20 cellular contexts compared by ENCODE assay signal in the genomic region with DNA sequence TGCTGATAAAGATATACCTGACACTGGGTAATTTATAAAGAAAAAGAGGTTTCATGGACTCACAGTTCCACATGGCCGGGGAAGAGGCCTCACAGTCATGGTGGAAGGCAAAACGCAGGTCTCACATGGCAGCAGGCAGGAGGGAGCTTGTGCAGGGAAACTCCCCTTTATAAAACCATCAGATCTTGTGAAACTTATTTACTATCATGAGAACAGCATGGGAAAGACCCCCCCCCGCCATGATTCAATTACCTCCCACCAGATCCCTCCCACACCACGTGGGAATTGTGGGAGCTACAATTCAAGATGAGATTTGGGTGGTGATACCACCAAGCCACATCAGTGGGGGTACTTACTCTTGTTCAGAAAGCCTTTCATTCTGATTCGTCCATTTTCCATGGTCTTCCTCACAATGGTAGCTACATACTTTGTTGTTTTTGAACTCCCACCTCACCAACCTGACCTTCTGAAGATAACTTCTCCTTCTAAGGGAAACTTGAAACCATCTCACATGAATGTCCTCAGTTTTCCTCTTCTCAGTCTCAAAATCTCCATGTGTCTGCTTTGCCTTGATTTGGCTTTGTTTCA.
A peak's percentile ranks its signal among the peaks of the same experiment; 100 is the strongest.
DNase-seq lines count a peak whose midpoint lies in the region; ATAC-seq and TF ChIP-seq lines count a peak whose summit lies in the region.
"Had no signal": no experiment of that assay in that cellular context is flagged by ENCODE, and none has a peak within 500 bp of the region (broad histone marks: within the 10 kb centered on the region; RNA-seq: fewer than 3 reads in every experiment).

No MANE protein-coding gene starts in this region.

- TF ChIP-seq CTCF in HEK293 (tag by site-specific recombination; IDR thresholded peaks at IDR 0.05) (no peak), left ventricle myocardium inferior (IDR thresholded peaks at IDR 0.05; ENCODE audit: borderline replicate concordance) (no peak)

- H3K27ac Mint-ChIP-seq in activated T-helper 1 cell treated with anti-CD3 and anti-CD28 coated beads, Interleukin-12 subunit alpha, Interleukin-12 subunit beta, Interleukin-2, Interleukin-4 antibody, amounts not matched to agents 30 ng/mL and 10 ng/mL and 1 ng/mL, durations not matched to agents 14 hours and 24 hours and 36 hours = peak overlapping the region; percentile 47
- H3K27ac Mint-ChIP-seq: GM23338 had no signal

- CTCF ChIA-PET in HEK293 (lab: Yijun Ruan, JAX) = interaction anchor here (0.5 kb wide), 1 partner anchor 23 kb away, joined by 3 read pairs; no protein-coding TSS in a partner anchor

- no peak overlapping the region for H3K27ac ChIP-seq in HEK293 (ENCODE audit: extremely low read depth, low read depth, low read length)
- no peak overlapping the region for H3K27ac ChIP-seq in left ventricle myocardium inferior (replicated peaks)
- H3K27ac ChIP-seq: KMS-11, PC-9 had no signal

- H3K4me3 ChIP-seq in HEK293 (ENCODE audit: low read depth, low read length) = no peak overlapping the region
- no peak overlapping the region for H3K4me3 ChIP-seq in left ventricle myocardium inferior
- H3K4me3 ChIP-seq: GM23338, PC-9 had no signal

- no peak for ATAC-seq in GM18907 (IDR thresholded peaks at IDR 0.05; ENCODE audit: unreplicated experiment)
- ATAC-seq: GM23338 had no signal

- H3K4me1 ChIP-seq in HEK293 (ENCODE audit: control insufficient read depth, insufficient read depth, low read length) (no peaks in the 10 kb centered on the region), left ventricle myocardium inferior (no peaks in the 10 kb centered on the region)

- H3K9me3 Mint-ChIP-seq in activated T-helper 1 cell treated with anti-CD3 and anti-CD28 coated beads, Interleukin-12 subunit alpha, Interleukin-12 subunit beta, Interleukin-2, Interleukin-4 antibody, amounts not matched to agents 30 ng/mL and 10 ng/mL and 1 ng/mL, durations not matched to agents 14 hours and 24 hours and 36 hours = peaks cover 25% of the 10 kb centered on the region

- H3K9me3 ChIP-seq in HEK293 (ENCODE audit: control insufficient read depth, insufficient read depth, low read depth, low read length) = no peaks in the 10 kb centered on the region
- H3K9me3 ChIP-seq in left ventricle myocardium inferior (replicated peaks) = peaks cover 15% of the 10 kb centered on the region

- DNase-seq in activated T-cell treated with anti-CD3 and anti-CD28 coated beads for 24 hours (ENCODE audit: low read depth) (peak; percentile 20), left ventricle myocardium inferior (no peak)
- DNase-seq in activated T-cell treated with anti-CD3 and anti-CD28 coated beads, Interleukin-2, amount 50 U/mL, for 1 hour = no peak
- DNase-seq in activated T-helper 1 cell treated with anti-CD3 and anti-CD28 coated beads, Interleukin-12 subunit alpha, Interleukin-12 subunit beta, Interleukin-2, Interleukin-4 antibody, amounts not matched to agents 30 ng/mL and 10 ng/mL and 1 ng/mL, durations not matched to agents 14 hours and 24 hours and 36 hours (ENCODE audit: low spot score) = no peak
- DNase-seq in stimulated activated CD8-positive, alpha-beta memory T cell treated with anti-CD3 and anti-CD28 coated beads, Interleukin-15, amount 100 ng/mL, for 48 hours (ENCODE audit: low read depth in 2 of 2) = peak; percentile 32 to 40
- DNase-seq: ACHN, AML-193, DMS 273 treated with DMSO at 0.1 percent for 48 hours, GDM1, NCI-H1048, NCI-H1436 treated with DMSO at 0.1 percent for 48 hours, NCI-H2081, NCI-H510A, NCI-H82, PC-9 had no signal

- H3K27me3 ChIP-seq in left ventricle myocardium inferior (ENCODE audit: low read depth) = no peaks in the 10 kb centered on the region

- intact Hi-C loops in activated T-helper 1 cell treated with anti-CD3 and anti-CD28 coated beads, Interleukin-12 subunit alpha, Interleukin-12 subunit beta, Interleukin-2, Interleukin-4 antibody, amounts not matched to agents 30 ng/mL and 10 ng/mL and 1 ng/mL, durations not matched to agents 14 hours and 24 hours and 36 hours (cut with micrococcal nuclease) = loop anchor here (1.0 to 5.0 kb wide), 3 partner anchors 18 to 78 kb away; no protein-coding TSS in a partner anchor
- intact Hi-C loops in left ventricle myocardium inferior (cut with micrococcal nuclease) = no loop called here

- H3K36me3 ChIP-seq in HEK293 (ENCODE audit: control insufficient read depth in 2 of 2, insufficient read depth in 1 of 2, low read length in 2 of 2) = no peaks in the 10 kb centered on the region
- H3K36me3 ChIP-seq in left ventricle myocardium inferior = no peaks in the 10 kb centered on the region

- peaks cover 17% of the 10 kb centered on the region for H3K4me1 Mint-ChIP-seq in activated T-helper 1 cell treated with anti-CD3 and anti-CD28 coated beads, Interleukin-12 subunit alpha, Interleukin-12 subunit beta, Interleukin-2, Interleukin-4 antibody, amounts not matched to agents 30 ng/mL and 10 ng/mL and 1 ng/mL, durations not matched to agents 14 hours and 24 hours and 36 hours (ENCODE audit: low read depth)
- H3K4me1 Mint-ChIP-seq: GM23338 had no signal

- POLR2A ChIA-PET in HEK293 (lab: Yijun Ruan, JAX) = no interaction called here

- no peak overlapping the region for H3K4me3 Mint-ChIP-seq in activated T-helper 1 cell treated with anti-CD3 and anti-CD28 coated beads, Interleukin-12 subunit alpha, Interleukin-12 subunit beta, Interleukin-2, Interleukin-4 antibody, amounts not matched to agents 30 ng/mL and 10 ng/mL and 1 ng/mL, durations not matched to agents 14 hours and 24 hours and 36 hours
- H3K4me3 Mint-ChIP-seq: CD14-positive monocyte, GM23338 had no signal

- H3K27me3 Mint-ChIP-seq in activated T-helper 1 cell treated with anti-CD3 and anti-CD28 coated beads, Interleukin-12 subunit alpha, Interleukin-12 subunit beta, Interleukin-2, Interleukin-4 antibody, amounts not matched to agents 30 ng/mL and 10 ng/mL and 1 ng/mL, durations not matched to agents 14 hours and 24 hours and 36 hours (ENCODE audit: insufficient read depth) = no peaks in the 10 kb centered on the region

- peaks cover 5% of the 10 kb centered on the region for H3K36me3 Mint-ChIP-seq in activated T-helper 1 cell treated with anti-CD3 and anti-CD28 coated beads, Interleukin-12 subunit alpha, Interleukin-12 subunit beta, Interleukin-2, Interleukin-4 antibody, amounts not matched to agents 30 ng/mL and 10 ng/mL and 1 ng/mL, durations not matched to agents 14 hours and 24 hours and 36 hours (ENCODE audit: low read depth)

TF ChIP-seq in HEK293, 187 proteins besides CTCF, POLR2A, EP300 and RAD21:
- TF ChIP-seq ZNF658 (tag by site-specific recombination; IDR thresholded peaks at IDR 0.05) (no peak), ZNF157 (tag by site-specific recombination; IDR thresholded peaks at IDR 0.05) (no peak), ZNF366 (tag by site-specific recombination; conservative IDR thresholded peaks at IDR 0.05) (no peak), ZFHX2 (tag by site-specific recombination; conservative IDR thresholded peaks at IDR 0.05) (0 out of 2 replicates have a peak, but pooled peaks have one; percentile 40)
TF ChIP-seq in HEK293: peak in this region for 1.

Comparison
In these comparisons a context has a peak if more than half of its experiments do, and no peak if none do; other contexts are left out.
1. DNase-seq: peak in activated T-cell treated with anti-CD3 and anti-CD28 coated beads for 24 hours (single experiment) and stimulated activated CD8-positive, alpha-beta memory T cell treated with anti-CD3 and anti-CD28 coated beads, Interleukin-15, amount 100 ng/mL, for 48 hours (2 of 2); none in activated T-cell treated with anti-CD3 and anti-CD28 coated beads, Interleukin-2, amount 50 U/mL, for 1 hour (single experiment), activated T-helper 1 cell treated with anti-CD3 and anti-CD28 coated beads, Interleukin-12 subunit alpha, Interleukin-12 subunit beta, Interleukin-2, Interleukin-4 antibody, amounts not matched to agents 30 ng/mL and 10 ng/mL and 1 ng/mL, durations not matched to agents 14 hours and 24 hours and 36 hours (single experiment) and left ventricle myocardium inferior (single experiment).